1 cellular context compared by ENCODE assay signal in genomic region chr1:150162862-150163706, GRCh38.
TF ChIP-seq lines count a peak whose summit lies in the region.

No MANE protein-coding gene starts in this region.

TF ChIP-seq in K562, 482 proteins besides CTCF, POLR2A, EP300 and RAD21 (continued from another document and continues in another):
- TF ChIP-seq NCOA1 (IDR thresholded peaks at IDR 0.05; ENCODE audit: low read depth) (peak; percentile 59; the same call in 1 of the 2 replicates), TOE1 (IDR thresholded peaks at IDR 0.05; ENCODE audit: borderline replicate concordance) (peak; percentile 65), TOE1 (CRISPR knock-in tag; IDR thresholded peaks at IDR 0.05; ENCODE audit: borderline replicate concordance, low read depth) (no peak), CBFA2T3 (IDR thresholded peaks at IDR 0.05) (peak; percentile 80), VEZF1 (CRISPR knock-in tag; IDR thresholded peaks at IDR 0.05) (peak; percentile 83), ZNF316 (IDR thresholded peaks at IDR 0.05) (peak; percentile 18; the same call in 1 of the 2 replicates), ZBTB26 (CRISPR knock-in tag; IDR thresholded peaks at IDR 0.05) (peak; percentile 55; the same call in 1 of the 2 replicates), PATZ1 (CRISPR knock-in tag; IDR thresholded peaks at IDR 0.05; ENCODE audit: borderline replicate concordance) (no peak), SP1 (CRISPR knock-in tag; IDR thresholded peaks at IDR 0.05) (peak; percentile 65; the same call in 1 of the 2 replicates), ZEB2 (IDR thresholded peaks at IDR 0.05) (0 out of 2 replicates have a peak, but pooled peaks have one; percentile 44), HDAC3 (IDR thresholded peaks at IDR 0.05; ENCODE audit: borderline replicate concordance, partially characterized antibody) (peak; percentile 19), HDAC1 (IDR thresholded peaks at IDR 0.05) (peak in 1 of 2 experiments; percentile 58; a peak in 1 of 4 replicates), BRD9 (IDR thresholded peaks at IDR 0.05; ENCODE audit: low read depth, partially characterized antibody) (peak; percentile 62), PRDM10 (IDR thresholded peaks at IDR 0.05; ENCODE audit: partially characterized antibody) (peak; percentile 97), ZNF644 (tag; IDR thresholded peaks at IDR 0.05; ENCODE audit: low read depth) (peak; percentile 67; the same call in 1 of the 2 replicates), ATF7 (IDR thresholded peaks at IDR 0.05) (peak; percentile 82; the same call in 1 of the 2 replicates), CEBPB (tag; IDR thresholded peaks at IDR 0.05) (0 out of 2 replicates have a peak, but pooled peaks have one; percentile 31), ZNF23 (CRISPR knock-in tag; IDR thresholded peaks at IDR 0.05) (no peak), MCM5 (IDR thresholded peaks at IDR 0.05; ENCODE audit: low read depth) (no peak), POLR2G (IDR thresholded peaks at IDR 0.05; ENCODE audit: low read depth, low read length) (peak; percentile 38; the same call in 1 of the 2 replicates), TEAD1 (CRISPR knock-in tag; IDR thresholded peaks at IDR 0.05) (peak in 1 of 2 experiments; percentile 28; a peak in 1 of 4 replicates), KDM5B (IDR thresholded peaks at IDR 0.05; ENCODE audit: insufficient replicate concordance, low read depth, low read length) (peak; percentile 77), THAP7 (CRISPR knock-in tag; IDR thresholded peaks at IDR 0.05) (no peak), E2F6 (IDR thresholded peaks at IDR 0.05; ENCODE audit: borderline replicate concordance in 1 of 2, extremely low read depth in 1 of 2, insufficient read depth in 1 of 2, insufficient read length in 1 of 2, low read depth in 1 of 2, low read length in 1 of 2, poor library complexity in 1 of 2, severe bottlenecking in 1 of 2) (peak; percentile 82 to 90), ZBTB12 (CRISPR knock-in tag; IDR thresholded peaks at IDR 0.05) (peak; percentile 35; the same call in 1 of the 2 replicates), FOXP1 (CRISPR knock-in tag; IDR thresholded peaks at IDR 0.05) (0 out of 2 replicates have a peak, but pooled peaks have one; percentile 57), MTA2 (IDR thresholded peaks at IDR 0.05; ENCODE audit: low read depth) (0 out of 2 replicates have a peak, but pooled peaks have one; percentile 25), SIX5 (IDR thresholded peaks at IDR 0.05; ENCODE audit: borderline replicate concordance in 1 of 2, insufficient read depth in 1 of 2, low read depth in 1 of 2, low read length in 2 of 2) (no peak), FOXP4 (CRISPR knock-in tag; IDR thresholded peaks at IDR 0.05; ENCODE audit: borderline replicate concordance) (peak; percentile 11; the same call in 1 of the 2 replicates), CBFA2T2 (conservative IDR thresholded peaks at IDR 0.05) (peak; percentile 45; the same call in 1 of the 2 replicates), C11orf30 (IDR thresholded peaks at IDR 0.05; ENCODE audit: low read depth) (peak; percentile 48; the same call in 1 of the 2 replicates), ZNF512 (tag; IDR thresholded peaks at IDR 0.05) (no peak), NFRKB (IDR thresholded peaks at IDR 0.05; ENCODE audit: low read depth) (peak; percentile 8; the same call in 1 of the 2 replicates), MLLT1 (IDR thresholded peaks at IDR 0.05) (peak in 1 of 2 experiments; percentile 55; a peak in 2 of 4 replicates), LEF1 (IDR thresholded peaks at IDR 0.05) (peak; percentile 72), NFE2 (IDR thresholded peaks at IDR 0.05; ENCODE audit: low read depth) (no peak), RAD51 (IDR thresholded peaks at IDR 0.05; ENCODE audit: borderline replicate concordance, low read depth) (peak; percentile 59), ZHX1 (conservative IDR thresholded peaks at IDR 0.05; ENCODE audit: low read length) (no peak)
